ENCODE assay signal across 6 cellular contexts in genomic region chr9:16639644-16640043, GRCh38.
"Had no signal": no experiment of that assay in that cellular context is flagged by ENCODE, and none has a peak within 500 bp of the region (broad histone marks: within the 10 kb centered on the region; RNA-seq: fewer than 3 reads in every experiment).

No MANE protein-coding gene starts in this region.

- H3K36me3 Mint-ChIP-seq: IgD-negative memory B cell had no signal

- DNase-seq: KBM-7, KG1 had no signal

- H3K27ac ChIP-seq: HL-60 had no signal

- H3K4me3 Mint-ChIP-seq: IgD-negative memory B cell had no signal

- H3K4me3 ChIP-seq: K562 had no signal

- H3K27ac Mint-ChIP-seq: IgD-negative memory B cell had no signal

- ATAC-seq: HepG2, K562 had no signal

- H3K4me1 Mint-ChIP-seq: IgD-negative memory B cell had no signal

- H3K27me3 Mint-ChIP-seq: IgD-negative memory B cell had no signal
